Comparison of ENCODE assay signal across 15 cellular contexts in genomic region chr14:77187649-77188012, GRCh38. TPM values are rescaled to one million over a fixed set of nuclear protein-coding genes. Genes with fewer than 3 reads are reported as not detected.
DNase-seq lines count a peak whose midpoint lies in the region; ATAC-seq and TF ChIP-seq lines count a peak whose summit lies in the region.
"Had no signal": no experiment of that assay in that cellular context is flagged by ENCODE, and none has a peak within 500 bp of the region (broad histone marks: within the 10 kb centered on the region; RNA-seq: fewer than 3 reads in every experiment).

No MANE protein-coding gene starts in this region.

- H3K9me3 Mint-ChIP-seq in activated CD8-positive, alpha-beta memory T cell treated with anti-CD3 and anti-CD28 coated beads, Interleukin-2, amount 10 ng/mL, durations not matched to agents 7 days and 5 days (ENCODE audit: low read depth) = no peaks in the 10 kb centered on the region
- H3K9me3 Mint-ChIP-seq in stimulated activated memory B cell treated with anti-CD40 and anti-IgM and Interleukin-4, amounts not matched to agents 10 μg/mL and 1 μg/mL and 100 μg/mL, for 72 hours = no peaks in the 10 kb centered on the region
- H3K9me3 Mint-ChIP-seq in activated T-helper 17 cell treated with anti-CD3 and anti-CD28 coated beads, Interleukin-2, amount 50 U/mL, for 72 hours = no peaks in the 10 kb centered on the region

- TF ChIP-seq POLR2A in esophagus squamous epithelium (IDR thresholded peaks at IDR 0.05) = no peak

- peak overlapping the region; percentile 44 for H3K4me3 ChIP-seq in SJCRH30
- H3K4me3 ChIP-seq in esophagus squamous epithelium = no peak overlapping the region
- H3K4me3 ChIP-seq in ascending aorta = no peak overlapping the region
- H3K4me3 ChIP-seq: SK-N-MC had no signal

- TF ChIP-seq CTCF in esophagus squamous epithelium (IDR thresholded peaks at IDR 0.05) = no peak
- TF ChIP-seq CTCF in ascending aorta (IDR thresholded peaks at IDR 0.05) = no peak

- H3K27ac ChIP-seq in SJCRH30 = peak overlapping the region; percentile 88
- peak overlapping the region in 3 of 4 donors; percentile 55 to 65 (median 57) for H3K27ac ChIP-seq in esophagus squamous epithelium
- no peak overlapping the region for H3K27ac ChIP-seq in ascending aorta
- H3K27ac ChIP-seq: SK-N-MC had no signal

- no peak overlapping the region for H3K27ac Mint-ChIP-seq in activated CD8-positive, alpha-beta memory T cell treated with anti-CD3 and anti-CD28 coated beads, Interleukin-2, amount 10 ng/mL, durations not matched to agents 7 days and 5 days
- H3K27ac Mint-ChIP-seq in stimulated activated memory B cell treated with anti-CD40 and anti-IgM and Interleukin-4, amounts not matched to agents 10 μg/mL and 1 μg/mL and 100 μg/mL, for 72 hours = no peak overlapping the region
- no peak overlapping the region for H3K27ac Mint-ChIP-seq in activated T-helper 17 cell treated with anti-CD3 and anti-CD28 coated beads, Interleukin-2, amount 50 U/mL, for 72 hours

- CTCF ChIA-PET in activated CD8-positive, alpha-beta memory T cell treated with anti-CD3 and anti-CD28 coated beads, Interleukin-2, amount 10 ng/mL, durations not matched to agents 7 days and 5 days (lab: Charles Lee) = no interaction called here

- WGBS in esophagus squamous epithelium, 2 donors = 78 to 86% methylated on average over 1 to 2 of the region's 3 CpGs

- H3K27me3 Mint-ChIP-seq in activated CD8-positive, alpha-beta memory T cell treated with anti-CD3 and anti-CD28 coated beads, Interleukin-2, amount 10 ng/mL, durations not matched to agents 7 days and 5 days = peaks cover 41% of the 10 kb centered on the region
- H3K27me3 Mint-ChIP-seq in stimulated activated memory B cell treated with anti-CD40 and anti-IgM and Interleukin-4, amounts not matched to agents 10 μg/mL and 1 μg/mL and 100 μg/mL, for 72 hours = peaks cover 29% of the 10 kb centered on the region
- peaks cover 18% of the 10 kb centered on the region for H3K27me3 Mint-ChIP-seq in activated T-helper 17 cell treated with anti-CD3 and anti-CD28 coated beads, Interleukin-2, amount 50 U/mL, for 72 hours

- intact Hi-C loops in esophagus squamous epithelium (cut with DNase I) = no loop called here
- intact Hi-C loops in ascending aorta (cut with DNase I) = no loop called here

- peaks cover 28% of the 10 kb centered on the region for H3K4me1 ChIP-seq in SJCRH30
- peaks cover 26 to 59% (median 27%) of the 10 kb centered on the region in 3 donors for H3K4me1 ChIP-seq in esophagus squamous epithelium
- H3K4me1 ChIP-seq in ascending aorta = no peaks in the 10 kb centered on the region

- no peak for ATAC-seq in activated CD8-positive, alpha-beta memory T cell treated with anti-CD3 and anti-CD28 coated beads, Interleukin-2, amount 10 ng/mL, durations not matched to agents 7 days and 5 days
- peak; percentile 9 for ATAC-seq in stimulated activated memory B cell treated with anti-CD40 and anti-IgM and Interleukin-4, amounts not matched to agents 10 μg/mL and 1 μg/mL and 100 μg/mL, for 72 hours
- ATAC-seq in GM19023 (IDR thresholded peaks at IDR 0.05; ENCODE audit: unreplicated experiment) = no peak
- no peak for ATAC-seq in activated T-helper 17 cell treated with anti-CD3 and anti-CD28 coated beads, Interleukin-2, amount 50 U/mL, for 72 hours (replicated peaks)

- H3K27me3 ChIP-seq in SJCRH30 = no peaks in the 10 kb centered on the region
- peaks cover 0 to 48% (median 0%) of the 10 kb centered on the region in 4 donors for H3K27me3 ChIP-seq in esophagus squamous epithelium
- H3K27me3 ChIP-seq in ascending aorta = no peaks in the 10 kb centered on the region

- peak; percentile 21 for DNase-seq in activated CD8-positive, alpha-beta memory T cell treated with anti-CD3 and anti-CD28 coated beads for 24 hours
- no peak for DNase-seq in activated CD8-positive, alpha-beta memory T cell treated with anti-CD3 and anti-CD28 coated beads, Interleukin-2, amount 10 ng/mL, durations not matched to agents 7 days and 5 days
- DNase-seq in SJCRH30 (no peak), esophagus squamous epithelium (lab: John Stamatoyannopoulos, UW) (no peak), ascending aorta (ENCODE audit: low spot score in 2 of 2) (no peak)
- DNase-seq: GF-D8, HCEC 1CT, KBM-7, NCI-H1417 treated with DMSO at 0.1 percent for 48 hours had no signal

- H3K36me3 Mint-ChIP-seq in activated CD8-positive, alpha-beta memory T cell treated with anti-CD3 and anti-CD28 coated beads, Interleukin-2, amount 10 ng/mL, durations not matched to agents 7 days and 5 days = no peaks in the 10 kb centered on the region
- no peaks in the 10 kb centered on the region for H3K36me3 Mint-ChIP-seq in stimulated activated memory B cell treated with anti-CD40 and anti-IgM and Interleukin-4, amounts not matched to agents 10 μg/mL and 1 μg/mL and 100 μg/mL, for 72 hours
- no peaks in the 10 kb centered on the region for H3K36me3 Mint-ChIP-seq in activated T-helper 17 cell treated with anti-CD3 and anti-CD28 coated beads, Interleukin-2, amount 50 U/mL, for 72 hours (ENCODE audit: low read depth)

- no peak overlapping the region for H3K4me3 Mint-ChIP-seq in activated CD8-positive, alpha-beta memory T cell treated with anti-CD3 and anti-CD28 coated beads, Interleukin-2, amount 10 ng/mL, durations not matched to agents 7 days and 5 days
- no peak overlapping the region for H3K4me3 Mint-ChIP-seq in stimulated activated memory B cell treated with anti-CD40 and anti-IgM and Interleukin-4, amounts not matched to agents 10 μg/mL and 1 μg/mL and 100 μg/mL, for 72 hours
- no peak overlapping the region for H3K4me3 Mint-ChIP-seq in activated T-helper 17 cell treated with anti-CD3 and anti-CD28 coated beads, Interleukin-2, amount 50 U/mL, for 72 hours

- H3K9me3 ChIP-seq in SJCRH30 (replicated peaks) (no peaks in the 10 kb centered on the region), esophagus squamous epithelium (no peaks in the 10 kb centered on the region), ascending aorta (no peaks in the 10 kb centered on the region)

- H3K4me1 Mint-ChIP-seq in activated CD8-positive, alpha-beta memory T cell treated with anti-CD3 and anti-CD28 coated beads, Interleukin-2, amount 10 ng/mL, durations not matched to agents 7 days and 5 days = peaks cover 12% of the 10 kb centered on the region
- H3K4me1 Mint-ChIP-seq in stimulated activated memory B cell treated with anti-CD40 and anti-IgM and Interleukin-4, amounts not matched to agents 10 μg/mL and 1 μg/mL and 100 μg/mL, for 72 hours = peaks cover 11% of the 10 kb centered on the region
- H3K4me1 Mint-ChIP-seq in activated T-helper 17 cell treated with anti-CD3 and anti-CD28 coated beads, Interleukin-2, amount 50 U/mL, for 72 hours = no peaks in the 10 kb centered on the region

- no peaks in the 10 kb centered on the region for H3K36me3 ChIP-seq in SJCRH30
- H3K36me3 ChIP-seq in esophagus squamous epithelium = no peaks in the 10 kb centered on the region
- H3K36me3 ChIP-seq in ascending aorta = no peaks in the 10 kb centered on the region

RNA-seq across cellular contexts. Expression of gene TMEM63C, which starts 6.0 kb away (rescaled TPM):
- total RNA-seq in activated CD8-positive, alpha-beta memory T cell treated with anti-CD3 and anti-CD28 coated beads, Interleukin-2, amount 10 ng/mL, durations not matched to agents 7 days and 5 days = under 1 TPM; 0.14 to 0.50 TPM
- total RNA-seq in SJCRH30 (2014; rRNA removed; shearing (Covaris generic)) = 4.5 and 5.2 TPM in 2 replicates
- total RNA-seq in esophagus squamous epithelium (10 to 100 TPM in 1 of 4 donors, 1 to 10 TPM in 3; 5.2 to 18.6 (median 9.8) TPM), ascending aorta (0.11 TPM)
- under 1 TPM; 0.04 to 0.64 TPM for total RNA-seq in activated T-helper 17 cell treated with anti-CD3 and anti-CD28 coated beads, Interleukin-2, amount 50 U/mL, for 72 hours

RNA-seq across cellular contexts. Expression of gene ZDHHC22, which starts 46.0 kb away (rescaled TPM):
- total RNA-seq in activated CD8-positive, alpha-beta memory T cell treated with anti-CD3 and anti-CD28 coated beads, Interleukin-2, amount 10 ng/mL, durations not matched to agents 7 days and 5 days = not detected
- total RNA-seq in SJCRH30 (2014; rRNA removed; shearing (Covaris generic)) = 12.1 and 13.4 TPM in 2 replicates
- total RNA-seq in esophagus squamous epithelium = not detected
- total RNA-seq in ascending aorta = not detected
- not detected for total RNA-seq in activated T-helper 17 cell treated with anti-CD3 and anti-CD28 coated beads, Interleukin-2, amount 50 U/mL, for 72 hours
- total RNA-seq: A172, Daoy had no signal

Comparison
In these comparisons a context has a peak if more than half of its experiments do, and no peak if none do; other contexts are left out.
1. H3K27ac ChIP-seq: peak in SJCRH30 (single experiment) and esophagus squamous epithelium (3 of 4); none in ascending aorta (0 of 2).
2. RNA of gene ZDHHC22, which starts 46.0 kb away (total RNA-seq): 12.1 to 13.4 TPM in SJCRH30; not detected in activated CD8-positive, alpha-beta memory T cell treated with anti-CD3 and anti-CD28 coated beads, Interleukin-2, amount 10 ng/mL, durations not matched to agents 7 days and 5 days, not detected in esophagus squamous epithelium, not detected in ascending aorta (single experiment) and not detected in activated T-helper 17 cell treated with anti-CD3 and anti-CD28 coated beads, Interleukin-2, amount 50 U/mL, for 72 hours; every median in the first group is over 10 times any median in the second.